ENCODE assay signal across 9 cellular contexts in the genomic region with DNA sequence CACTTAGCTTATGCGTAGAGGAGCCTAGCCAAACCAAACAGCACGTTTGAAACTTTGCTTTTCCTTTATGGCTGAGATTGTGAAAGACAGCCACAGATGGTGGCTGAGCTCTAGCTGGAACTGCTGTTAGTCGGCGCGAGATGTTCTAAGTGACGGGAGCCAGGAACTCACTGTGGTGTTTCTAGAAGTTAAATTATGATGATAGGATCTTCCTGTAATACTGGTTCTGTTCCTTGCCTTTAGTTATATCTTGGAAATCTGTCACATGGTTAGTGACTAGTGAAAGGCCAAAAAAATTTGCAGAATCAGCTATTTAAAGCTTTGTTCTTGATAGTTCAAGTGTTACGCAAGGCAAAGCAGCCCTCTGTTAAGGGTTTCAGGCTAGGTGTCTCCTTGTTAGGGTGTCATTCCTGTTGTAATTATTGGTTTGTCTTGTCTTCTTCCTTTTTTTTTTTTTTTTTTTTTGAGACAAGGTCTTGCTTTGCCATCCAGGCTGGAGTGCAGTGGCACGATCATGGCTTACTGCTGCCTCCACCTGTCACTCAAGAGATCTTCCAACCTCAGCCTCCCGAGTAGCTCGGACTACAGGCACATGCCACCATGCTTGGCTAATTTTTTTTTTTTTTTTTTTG. TPM values are rescaled to one million over a fixed set of nuclear protein-coding genes. Genes with fewer than 3 reads are reported as not detected.
DNase-seq lines count a peak whose midpoint lies in the region; ATAC-seq, FAIRE-seq and TF ChIP-seq lines count a peak whose summit lies in the region.
"Had no signal": no experiment of that assay in that cellular context is flagged by ENCODE, and none has a peak within 500 bp of the region (broad histone marks: within the 10 kb centered on the region; RNA-seq: fewer than 3 reads in every experiment).

No MANE protein-coding gene starts in this region.

- H3K9me3 ChIP-seq in keratinocyte (ENCODE audit: control insufficient read depth, low read depth, low read length) (no peaks in the 10 kb centered on the region), thoracic aorta (no peaks in the 10 kb centered on the region)

- H3K36me3 ChIP-seq in keratinocyte (ENCODE audit: control insufficient read depth in 2 of 2, extremely low read depth in 1 of 2, insufficient read depth in 2 of 2, low read length in 2 of 2) (no peaks in the 10 kb centered on the region), thoracic aorta (no peaks in the 10 kb centered on the region)

- peak; percentile 92 for DNase-seq in LHCN-M2 (ENCODE audit: low read depth)
- peak; percentile 37 for DNase-seq in astrocyte of the hippocampus (ENCODE audit: low read depth, low spot score)
- no peak for DNase-seq in keratinocyte (ENCODE audit: low read depth, low spot score)
- DNase-seq in thoracic aorta (ENCODE audit: low spot score): no peak
- no peak for DNase-seq in HTR-8/SVneo (ENCODE audit: insufficient read length, low spot score)
- no peak for DNase-seq in LoVo (ENCODE audit: low spot score)
- DNase-seq: activated CD4-positive, alpha-beta T cell treated with anti-CD3 and anti-CD28 coated beads, Interleukin-2, amount 50 U/mL, for 48 hours; cortex of kidney had no signal

- peak; percentile 57 for FAIRE-seq in keratinocyte (lab: Jason Lieb, UNC)
- FAIRE-seq in HTR-8/SVneo (lab: Jason Lieb, UNC): no peak

- H2AFZ ChIP-seq in keratinocyte (ENCODE audit: control insufficient read depth, low read length): no peak overlapping the region

- peaks cover 45% of the 10 kb centered on the region for H3K79me2 ChIP-seq in keratinocyte (ENCODE audit: control insufficient read depth, insufficient read depth, low read length)

- no peaks in the 10 kb centered on the region for H4K20me1 ChIP-seq in keratinocyte (ENCODE audit: control insufficient read depth, extremely low read depth, insufficient read depth, low read length)

- dilution Hi-C loops in keratinocyte (cut with MboI; ENCODE audit: extremely low pct_ligation_motif_present, low sequenced_read_pairs): no loop called here

- no peak overlapping the region for H3K4me2 ChIP-seq in keratinocyte (ENCODE audit: control insufficient read depth, extremely low read depth, insufficient read depth, low read depth, low read length)

- ATAC-seq in thoracic aorta (ENCODE audit: insufficient number of reproducible peaks, low FRiP score, low read depth) (peak; percentile 75), GM19351 (IDR thresholded peaks at IDR 0.05; ENCODE audit: unreplicated experiment) (no peak)

- H3K27me3 ChIP-seq in keratinocyte (ENCODE audit: control insufficient read depth, extremely low read depth, insufficient read depth, low read length) (no peaks in the 10 kb centered on the region), thoracic aorta (replicated peaks; ENCODE audit: insufficient read depth) (no peaks in the 10 kb centered on the region)

- no peak overlapping the region for H3K27ac ChIP-seq in keratinocyte (ENCODE audit: control insufficient read depth, insufficient read depth, low read length)
- peak overlapping the region; percentile 38 to 65 for H3K27ac ChIP-seq in thoracic aorta

- H3K9me1 ChIP-seq in keratinocyte (ENCODE audit: control insufficient read depth, extremely low read depth, insufficient read depth, low read length): no peaks in the 10 kb centered on the region

- TF ChIP-seq CTCF in keratinocyte (optimal IDR thresholded peaks at IDR 0.05 in 1 of 3, IDR thresholded peaks at IDR 0.05 in 1 of 3, conservative IDR thresholded peaks at IDR 0.05 in 1 of 3; ENCODE audit: extremely low read depth in 1 of 3, insufficient read depth in 2 of 3, low read length in 3 of 3) (no peak), thoracic aorta (IDR thresholded peaks at IDR 0.05) (no peak)

- no peak overlapping the region for H3K4me3 ChIP-seq in keratinocyte (ENCODE audit: control insufficient read depth in 2 of 3, extremely low read depth in 1 of 3, insufficient read depth in 2 of 3, low read depth in 1 of 3, low read length in 3 of 3)
- peak overlapping the region; percentile 62 for H3K4me3 ChIP-seq in thoracic aorta

- peaks cover 31% of the 10 kb centered on the region for H3K4me1 ChIP-seq in keratinocyte (ENCODE audit: control insufficient read depth, extremely low read depth, insufficient read depth, low read length)
- peaks cover 15 to 24% of the 10 kb centered on the region in 2 donors for H3K4me1 ChIP-seq in thoracic aorta (ENCODE audit: control insufficient read depth in 1 of 2, low read depth in 2 of 2)

- H3K9ac ChIP-seq in keratinocyte (ENCODE audit: control insufficient read depth, extremely low read depth, insufficient read depth, low read length): no peak overlapping the region

RNA-seq across cellular contexts. Expression of a gene that starts 22.6 kb away (rescaled TPM):
- 48.5 and 53.5 TPM in 2 replicates for total RNA-seq in LHCN-M2 (2014; rRNA removed)
- polyA plus RNA-seq in LHCN-M2 (2012): 25.6 TPM
- 70.8 to 90.0 TPM (median 77.8 TPM) in 3 replicates for polyA plus RNA-seq in keratinocyte
- 21.7 TPM for polyA plus RNA-seq in keratinocyte (2011; ENCODE audit: low read depth)
- 66.6 and 130 TPM in 2 replicates for polyA plus RNA-seq in keratinocyte (2011; cell fraction: cytosol; rRNA removed)
- polyA plus RNA-seq in keratinocyte (2011; cell fraction: nucleus; rRNA removed): 43.4 and 55.0 TPM in 2 replicates
- 28.9 and 40.6 TPM in 2 replicates for polyA plus RNA-seq in keratinocyte (2012; ENCODE audit: low replicate concordance)
- 50.2 to 116 TPM (median 97.8 TPM) in 3 replicates for polyA minus RNA-seq in keratinocyte
- polyA minus RNA-seq in keratinocyte (2011; cell fraction: cytosol; rRNA and poly(A)+ RNA removed): 42.0 TPM
- 30.5 and 69.2 TPM in 2 replicates for polyA minus RNA-seq in keratinocyte (2011; cell fraction: nucleus; rRNA and poly(A)+ RNA removed)
- total RNA-seq in thoracic aorta: 10 to 100 TPM; 32.2 to 35.8 TPM

Comparison
In these comparisons a context has a peak if more than half of its experiments do, and no peak if none do; other contexts are left out.
1. DNase-seq: peak in LHCN-M2 (single experiment) and astrocyte of the hippocampus (single experiment); none in keratinocyte (single experiment), thoracic aorta (single experiment), HTR-8/SVneo (single experiment) and LoVo (single experiment).